ENCODE assay signal across 1 cellular context in genomic region chr5:124746252-124746915, GRCh38.
TF ChIP-seq lines count a peak whose summit lies in the region.

ZNF608 (minus strand) TSS chr5:124746639; CDS start chr5:124744989, 1,650 bp downstream.

TF ChIP-seq in K562, 482 proteins besides CTCF, POLR2A, EP300 and RAD21 (continued from another document):
- TF ChIP-seq TRIM25 (IDR thresholded peaks at IDR 0.05; ENCODE audit: borderline replicate concordance) (no peak), CBX2 (IDR thresholded peaks at IDR 0.05; ENCODE audit: insufficient read depth, low read length, poor library complexity, severe bottlenecking) (peak; percentile 97), ZFP36 (IDR thresholded peaks at IDR 0.05; ENCODE audit: low read depth, low read length, partially characterized antibody) (peak; percentile 53), RNF2 (IDR thresholded peaks at IDR 0.05) (peak; percentile 62; the same call in 1 of the 2 replicates), BDP1 (IDR thresholded peaks at IDR 0.05; ENCODE audit: insufficient read depth, insufficient read length) (no peak)
- TF ChIP-seq, protein P1, sequence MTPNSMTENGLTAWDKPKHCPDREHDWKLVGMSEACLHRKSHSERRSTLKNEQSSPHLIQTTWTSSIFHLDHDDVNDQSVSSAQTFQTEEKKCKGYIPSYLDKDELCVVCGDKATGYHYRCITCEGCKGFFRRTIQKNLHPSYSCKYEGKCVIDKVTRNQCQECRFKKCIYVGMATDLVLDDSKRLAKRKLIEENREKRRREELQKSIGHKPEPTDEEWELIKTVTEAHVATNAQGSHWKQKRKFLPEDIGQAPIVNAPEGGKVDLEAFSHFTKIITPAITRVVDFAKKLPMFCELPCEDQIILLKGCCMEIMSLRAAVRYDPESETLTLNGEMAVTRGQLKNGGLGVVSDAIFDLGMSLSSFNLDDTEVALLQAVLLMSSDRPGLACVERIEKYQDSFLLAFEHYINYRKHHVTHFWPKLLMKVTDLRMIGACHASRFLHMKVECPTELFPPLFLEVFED (CRISPR knock-in tag; conservative IDR thresholded peaks at IDR 0.05): no peak
